In genomic region chr7:69599211-69599878, GRCh38 we compare ENCODE assay signal across 8 cellular contexts. TPM values are rescaled to one million over a fixed set of nuclear protein-coding genes. Genes with fewer than 3 reads are reported as not detected.
DNase-seq lines count a peak whose midpoint lies in the region; ATAC-seq and TF ChIP-seq lines count a peak whose summit lies in the region.

No MANE protein-coding gene starts in this region.

- CTCF ChIA-PET in T-cell (lab: Charles Lee): no interaction called here

- H3K9me3 Mint-ChIP-seq in stimulated activated naive CD8-positive, alpha-beta T cell treated with anti-CD3 and anti-CD28 coated beads, Interleukin-15, Interleukin-2, amounts not matched to agents 100 ng/mL and 50 ng/mL, for 24 hours: no peaks in the 10 kb centered on the region
- H3K9me3 Mint-ChIP-seq in T-cell: no peaks in the 10 kb centered on the region
- no peaks in the 10 kb centered on the region for H3K9me3 Mint-ChIP-seq in progenitor cell of endocrine pancreas (ENCODE audit: low read depth)

- H3K36me3 Mint-ChIP-seq in stimulated activated naive CD8-positive, alpha-beta T cell treated with anti-CD3 and anti-CD28 coated beads, Interleukin-15, Interleukin-2, amounts not matched to agents 100 ng/mL and 50 ng/mL, for 24 hours (ENCODE audit: low read depth): no peaks in the 10 kb centered on the region
- H3K36me3 Mint-ChIP-seq in T-cell (no peaks in the 10 kb centered on the region), progenitor cell of endocrine pancreas (ENCODE audit: insufficient read depth) (no peaks in the 10 kb centered on the region)

- DNase-seq in stimulated activated naive CD8-positive, alpha-beta T cell treated with anti-CD3 and anti-CD28 coated beads, Interleukin-15, Interleukin-2, amounts not matched to agents 100 U/mL and 50 U/mL, for 24 hours: no peak
- DNase-seq in T-cell (no peak), germinal center (ENCODE audit: low spot score) (peak; percentile 28), progenitor cell of endocrine pancreas (ENCODE audit: low spot score, unreplicated experiment) (peak; percentile 29), OCI-M2 (lab: John Stamatoyannopoulos, UW; ENCODE audit: unreplicated experiment) (no peak)

- H3K27ac Mint-ChIP-seq in stimulated activated naive CD8-positive, alpha-beta T cell treated with anti-CD3 and anti-CD28 coated beads, Interleukin-15, Interleukin-2, amounts not matched to agents 100 ng/mL and 50 ng/mL, for 24 hours: no peak overlapping the region
- H3K27ac Mint-ChIP-seq in T-cell (no peak overlapping the region), progenitor cell of endocrine pancreas (peak overlapping the region; percentile 96)

- peak overlapping the region; percentile 82 for H3K4me3 Mint-ChIP-seq in stimulated activated naive CD8-positive, alpha-beta T cell treated with anti-CD3 and anti-CD28 coated beads, Interleukin-15, Interleukin-2, amounts not matched to agents 100 ng/mL and 50 ng/mL, for 24 hours
- H3K4me3 Mint-ChIP-seq in T-cell (peak overlapping the region in 2 of 3 donors; percentile 76 to 78), progenitor cell of endocrine pancreas (ENCODE audit: low read depth) (no peak overlapping the region)

- no peak for TF ChIP-seq CTCF in progenitor cell of endocrine pancreas (IDR thresholded peaks at IDR 0.05; ENCODE audit: unreplicated experiment)

- no peak for ATAC-seq in stimulated activated naive CD8-positive, alpha-beta T cell treated with anti-CD3 and anti-CD28 coated beads, Interleukin-15, Interleukin-2, amounts not matched to agents 100 U/mL and 50 U/mL, for 24 hours
- ATAC-seq in T-cell (replicated peaks in 1 of 4): no peak
- no peak for ATAC-seq in HG02981 (IDR thresholded peaks at IDR 0.05; ENCODE audit: unreplicated experiment)
- ATAC-seq in GM18867 (IDR thresholded peaks at IDR 0.05; ENCODE audit: unreplicated experiment): no peak

- H3K27me3 Mint-ChIP-seq in stimulated activated naive CD8-positive, alpha-beta T cell treated with anti-CD3 and anti-CD28 coated beads, Interleukin-15, Interleukin-2, amounts not matched to agents 100 ng/mL and 50 ng/mL, for 24 hours: peaks cover 21% of the 10 kb centered on the region
- H3K27me3 Mint-ChIP-seq in T-cell (peaks cover 12 to 26% of the 10 kb centered on the region in 2 donors), progenitor cell of endocrine pancreas (peaks cover 8% of the 10 kb centered on the region)

- POLR2A ChIA-PET in T-cell (lab: Charles Lee): no interaction called here

- H3K4me1 Mint-ChIP-seq in stimulated activated naive CD8-positive, alpha-beta T cell treated with anti-CD3 and anti-CD28 coated beads, Interleukin-15, Interleukin-2, amounts not matched to agents 100 ng/mL and 50 ng/mL, for 24 hours (ENCODE audit: low read depth): peaks cover 19% of the 10 kb centered on the region
- H3K4me1 Mint-ChIP-seq in T-cell (peaks cover 14 to 18% (median 16%) of the 10 kb centered on the region in 3 donors), progenitor cell of endocrine pancreas (ENCODE audit: low read depth) (peaks cover 8% of the 10 kb centered on the region)

RNA-seq across cellular contexts. Expression of gene AUTS2, which starts 1.1 kb away (rescaled TPM):
- total RNA-seq in T-cell (10 to 100 TPM; 10.6 to 66.2 (median 37.6) TPM), progenitor cell of endocrine pancreas (119 and 125 TPM in 2 replicates)

Comparison
In these comparisons a context has a peak if more than half of its experiments do, and no peak if none do; other contexts are left out.
1. DNase-seq: peak in germinal center (single experiment) and progenitor cell of endocrine pancreas (single experiment); none in stimulated activated naive CD8-positive, alpha-beta T cell treated with anti-CD3 and anti-CD28 coated beads, Interleukin-15, Interleukin-2, amounts not matched to agents 100 U/mL and 50 U/mL, for 24 hours (single experiment), T-cell (0 of 34) and OCI-M2 (single experiment).